ENCODE assay signal across 11 cellular contexts in genomic region chr7:5909011-5909410, GRCh38. TPM values are rescaled to one million over a fixed set of nuclear protein-coding genes. Genes with fewer than 3 reads are reported as not detected.
"Had no signal": no experiment of that assay in that cellular context is flagged by ENCODE, and none has a peak within 500 bp of the region (broad histone marks: within the 10 kb centered on the region; RNA-seq: fewer than 3 reads in every experiment).

No MANE protein-coding gene starts in this region.

RNA-seq across cellular contexts. Expression of gene OCM, which starts 28.4 kb away (rescaled TPM):
- total RNA-seq: NCI-H460, OCI-LY7, PC-3, PC-9, Peyer's patch, Right ventricle myocardium inferior, Right ventricle myocardium superior, RPMI7951, SJSA1, SK-MEL-5 had no signal
- polyA plus RNA-seq: SK-N-SH had no signal
